1 cellular context compared by ENCODE assay signal in the genomic region with DNA sequence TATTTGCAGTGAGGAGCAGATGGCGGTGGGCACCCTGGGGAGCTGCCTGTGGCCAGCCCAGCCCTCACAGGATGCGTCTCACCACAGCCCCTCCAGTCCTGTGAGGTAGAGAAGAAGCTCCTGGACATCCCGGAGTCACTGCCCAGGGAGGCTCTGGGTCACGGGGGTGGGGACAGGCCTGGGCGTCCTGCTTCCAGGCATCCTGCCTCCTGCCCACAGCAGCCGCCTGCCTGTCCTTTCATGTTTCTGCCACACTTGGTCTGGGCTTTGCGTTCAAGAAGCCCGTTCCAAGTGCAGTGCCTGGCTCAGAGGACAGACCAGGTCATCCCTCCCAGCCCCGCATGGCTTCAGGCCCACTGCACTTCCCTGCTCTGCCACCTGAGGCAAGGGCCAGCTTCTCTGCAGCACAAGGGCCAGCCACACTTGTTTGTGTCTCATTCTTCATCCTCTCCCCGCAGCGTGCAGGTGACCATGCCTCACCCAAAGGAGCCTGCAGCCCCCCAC.
TF ChIP-seq lines count a peak whose summit lies in the region.

No MANE protein-coding gene starts in this region.

TF ChIP-seq in K562, 482 proteins besides CTCF, POLR2A, EP300 and RAD21:
- TF ChIP-seq, protein P1, sequence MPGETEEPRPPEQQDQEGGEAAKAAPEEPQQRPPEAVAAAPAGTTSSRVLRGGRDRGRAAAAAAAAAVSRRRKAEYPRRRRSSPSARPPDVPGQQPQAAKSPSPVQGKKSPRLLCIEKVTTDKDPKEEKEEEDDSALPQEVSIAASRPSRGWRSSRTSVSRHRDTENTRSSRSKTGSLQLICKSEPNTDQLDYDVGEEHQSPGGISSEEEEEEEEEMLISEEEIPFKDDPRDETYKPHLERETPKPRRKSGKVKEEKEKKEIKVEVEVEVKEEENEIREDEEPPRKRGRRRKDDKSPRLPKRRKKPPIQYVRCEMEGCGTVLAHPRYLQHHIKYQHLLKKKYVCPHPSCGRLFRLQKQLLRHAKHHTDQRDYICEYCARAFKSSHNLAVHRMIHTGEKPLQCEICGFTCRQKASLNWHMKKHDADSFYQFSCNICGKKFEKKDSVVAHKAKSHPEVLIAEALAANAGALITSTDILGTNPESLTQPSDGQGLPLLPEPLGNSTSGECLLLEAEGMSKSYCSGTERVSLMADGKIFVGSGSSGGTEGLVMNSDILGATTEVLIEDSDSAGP (CRISPR knock-in tag; IDR thresholded peaks at IDR 0.05) = no peak
- TF ChIP-seq DNMT1 (IDR thresholded peaks at IDR 0.05) (no peak), STAG1 (CRISPR knock-in tag; IDR thresholded peaks at IDR 0.05; ENCODE audit: borderline replicate concordance) (no peak), CCNT2 (IDR thresholded peaks at IDR 0.05; ENCODE audit: borderline replicate concordance, extremely low read depth, insufficient read length, low read depth, low read length) (no peak), NFE2L1 (tag; IDR thresholded peaks at IDR 0.05; ENCODE audit: borderline replicate concordance, low read depth) (no peak)
